ENCODE assay signal across 1 cellular context in genomic region chr7:99408347-99409191, GRCh38.
TF ChIP-seq lines count a peak whose summit lies in the region.

TSS of gene BUD31 (plus strand) at chr7:99408969. CDS start at chr7:99411093, 2,124 bp downstream.
TSS of gene PDAP1 (minus strand) at chr7:99408597. CDS start at chr7:99408548, 49 bp downstream.

TF ChIP-seq in HepG2, 621 proteins besides CTCF, POLR2A, EP300 and RAD21 (continued from another document and continues in another):
- peak; percentile 91; the same call in 1 of the 2 replicates for TF ChIP-seq ARID4A (CRISPR knock-in tag; IDR thresholded peaks at IDR 0.05; ENCODE audit: borderline replicate concordance)
- 0 out of 2 replicates have a peak, but pooled peaks have one; percentile 8 for TF ChIP-seq ZNF280D (CRISPR knock-in tag; IDR thresholded peaks at IDR 0.05)
- TF ChIP-seq PRDM15 (CRISPR knock-in tag; IDR thresholded peaks at IDR 0.05), result no peak
- no peak for TF ChIP-seq U2AF2 (IDR thresholded peaks at IDR 0.05; ENCODE audit: low read depth, low read length)
- TF ChIP-seq ZNF746 (CRISPR knock-in tag; IDR thresholded peaks at IDR 0.05), result peak; percentile 65; the same call in 1 of the 2 replicates
- peak; percentile 71; the same call in 1 of the 2 replicates for TF ChIP-seq NKX3-1 (CRISPR knock-in tag; IDR thresholded peaks at IDR 0.05)
- TF ChIP-seq ZNF335 (CRISPR knock-in tag; IDR thresholded peaks at IDR 0.05), result peak; percentile 99
- no peak for TF ChIP-seq SATB2 (CRISPR knock-in tag; IDR thresholded peaks at IDR 0.05)
- TF ChIP-seq PLRG1 (conservative IDR thresholded peaks at IDR 0.05), result no peak
- TF ChIP-seq XRCC5 (optimal IDR thresholded peaks at IDR 0.05; ENCODE audit: low read length), result peak; percentile 85
- no peak; the same call in 1 of the 2 replicates for TF ChIP-seq E2F5 (CRISPR knock-in tag; conservative IDR thresholded peaks at IDR 0.05)
- 0 out of 2 replicates have a peak, but pooled peaks have one; percentile 74 for TF ChIP-seq ZNF772 (CRISPR knock-in tag; IDR thresholded peaks at IDR 0.05)
- peak; percentile 94 for TF ChIP-seq YEATS4 (CRISPR knock-in tag; IDR thresholded peaks at IDR 0.05; ENCODE audit: borderline replicate concordance)
- TF ChIP-seq ZNF101 (CRISPR knock-in tag; IDR thresholded peaks at IDR 0.05; ENCODE audit: borderline replicate concordance, low read depth), result no peak
- peak; percentile 33 for TF ChIP-seq SRSF1 (optimal IDR thresholded peaks at IDR 0.05; ENCODE audit: low read depth, low read length)
- 0 out of 2 replicates have a peak, but pooled peaks have one; percentile 90 for TF ChIP-seq ZNF343 (CRISPR knock-in tag; IDR thresholded peaks at IDR 0.05)
- TF ChIP-seq ZNF276 (CRISPR knock-in tag; IDR thresholded peaks at IDR 0.05; ENCODE audit: low read depth), result no peak
- no peak for TF ChIP-seq ZNF432 (CRISPR knock-in tag; IDR thresholded peaks at IDR 0.05; ENCODE audit: borderline replicate concordance)
- TF ChIP-seq ZNF430 (CRISPR knock-in tag; IDR thresholded peaks at IDR 0.05), result peak; percentile 77; the same call in 1 of the 2 replicates
- peak; percentile 72; the same call in 1 of the 2 replicates for TF ChIP-seq HOXA3 (CRISPR knock-in tag; IDR thresholded peaks at IDR 0.05)
- no peak; the same call in 1 of the 2 replicates for TF ChIP-seq MTA1 (CRISPR knock-in tag; IDR thresholded peaks at IDR 0.05; ENCODE audit: borderline replicate concordance)
- peak; percentile 81 for TF ChIP-seq KDM2A (CRISPR knock-in tag; IDR thresholded peaks at IDR 0.05; ENCODE audit: borderline replicate concordance, low read depth)
- 0 out of 2 replicates have a peak, but pooled peaks have one; percentile 36 for TF ChIP-seq GZF1 (CRISPR knock-in tag; IDR thresholded peaks at IDR 0.05)
- TF ChIP-seq MATR3 (CRISPR knock-in tag; IDR thresholded peaks at IDR 0.05), result no peak
- no peak; the same call in 1 of the 2 replicates for TF ChIP-seq LBX2 (CRISPR knock-in tag; IDR thresholded peaks at IDR 0.05; ENCODE audit: borderline replicate concordance)
- no peak for TF ChIP-seq PHF5A (CRISPR knock-in tag; IDR thresholded peaks at IDR 0.05; ENCODE audit: low read depth, unreplicated experiment)
- TF ChIP-seq ZMYM2 (CRISPR knock-in tag; IDR thresholded peaks at IDR 0.05), result no peak
- TF ChIP-seq ZNF251 (CRISPR knock-in tag; IDR thresholded peaks at IDR 0.05), result no peak
- no peak for TF ChIP-seq GLI4 (CRISPR knock-in tag; IDR thresholded peaks at IDR 0.05; ENCODE audit: borderline replicate concordance)
- no peak for TF ChIP-seq ZNF383 (CRISPR knock-in tag; IDR thresholded peaks at IDR 0.05; ENCODE audit: borderline replicate concordance)
- TF ChIP-seq ZNF326 (CRISPR knock-in tag; IDR thresholded peaks at IDR 0.05; ENCODE audit: borderline replicate concordance), result no peak
- no peak for TF ChIP-seq GLMP (CRISPR knock-in tag; IDR thresholded peaks at IDR 0.05; ENCODE audit: borderline replicate concordance)
- no peak for TF ChIP-seq HMG20A (CRISPR knock-in tag; IDR thresholded peaks at IDR 0.05; ENCODE audit: borderline replicate concordance)
- peak; percentile 83 for TF ChIP-seq GABPA (IDR thresholded peaks at IDR 0.05; ENCODE audit: low read depth, low read length)
- peak; percentile 93 for TF ChIP-seq GABPA (CRISPR knock-in tag; IDR thresholded peaks at IDR 0.05; ENCODE audit: low read depth)
- TF ChIP-seq ATF4 (CRISPR knock-in tag; IDR thresholded peaks at IDR 0.05), result peak; percentile 96 to 100
- TF ChIP-seq ADNP (CRISPR knock-in tag; IDR thresholded peaks at IDR 0.05), result no peak
- TF ChIP-seq HBP1 (CRISPR knock-in tag; IDR thresholded peaks at IDR 0.05; ENCODE audit: low read depth), result no peak
- TF ChIP-seq NFKBIZ (CRISPR knock-in tag; IDR thresholded peaks at IDR 0.05), result no peak
